1 cellular context compared by ENCODE assay signal in the genomic region with DNA sequence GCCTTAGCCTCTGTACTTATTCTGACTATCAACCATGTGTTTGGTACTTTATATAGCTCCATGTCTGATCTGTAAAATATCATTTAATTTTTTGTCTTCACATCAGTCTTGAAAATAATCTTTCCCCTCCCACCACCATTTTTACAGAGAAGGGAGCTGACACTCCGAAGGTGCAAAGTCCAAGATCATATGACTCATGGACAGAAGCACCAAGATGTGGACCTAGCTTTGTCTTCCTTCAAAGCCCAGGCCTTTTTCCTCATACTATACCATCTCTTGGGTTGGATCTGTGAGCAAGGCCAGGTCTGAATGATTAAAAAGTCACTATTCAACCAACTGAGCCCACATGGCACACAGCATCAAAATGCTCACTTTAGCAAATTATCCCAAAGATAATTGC.
TF ChIP-seq lines count a peak whose summit lies in the region.

No MANE protein-coding gene starts in this region.

TF ChIP-seq in HepG2, 621 proteins besides CTCF, POLR2A, EP300 and RAD21 (continued from another document):
- TF ChIP-seq MAFK (conservative IDR thresholded peaks at IDR 0.05 in 1 of 2, IDR thresholded peaks at IDR 0.05 in 1 of 2; ENCODE audit: low read length in 2 of 2), result no peak
- TF ChIP-seq FOSL1 (CRISPR knock-in tag; IDR thresholded peaks at IDR 0.05; ENCODE audit: borderline replicate concordance), result 0 out of 2 replicates have a peak, but pooled peaks have one; percentile 31
- peak; percentile 81 for TF ChIP-seq FOSL2 (CRISPR knock-in tag; IDR thresholded peaks at IDR 0.05)
- TF ChIP-seq KDM3A (CRISPR knock-in tag; IDR thresholded peaks at IDR 0.05; ENCODE audit: low read depth), result no peak
- TF ChIP-seq HNF4A (CRISPR knock-in tag; IDR thresholded peaks at IDR 0.05), result peak; percentile 45; the same call in 1 of the 2 replicates
- TF ChIP-seq, protein P1, sequence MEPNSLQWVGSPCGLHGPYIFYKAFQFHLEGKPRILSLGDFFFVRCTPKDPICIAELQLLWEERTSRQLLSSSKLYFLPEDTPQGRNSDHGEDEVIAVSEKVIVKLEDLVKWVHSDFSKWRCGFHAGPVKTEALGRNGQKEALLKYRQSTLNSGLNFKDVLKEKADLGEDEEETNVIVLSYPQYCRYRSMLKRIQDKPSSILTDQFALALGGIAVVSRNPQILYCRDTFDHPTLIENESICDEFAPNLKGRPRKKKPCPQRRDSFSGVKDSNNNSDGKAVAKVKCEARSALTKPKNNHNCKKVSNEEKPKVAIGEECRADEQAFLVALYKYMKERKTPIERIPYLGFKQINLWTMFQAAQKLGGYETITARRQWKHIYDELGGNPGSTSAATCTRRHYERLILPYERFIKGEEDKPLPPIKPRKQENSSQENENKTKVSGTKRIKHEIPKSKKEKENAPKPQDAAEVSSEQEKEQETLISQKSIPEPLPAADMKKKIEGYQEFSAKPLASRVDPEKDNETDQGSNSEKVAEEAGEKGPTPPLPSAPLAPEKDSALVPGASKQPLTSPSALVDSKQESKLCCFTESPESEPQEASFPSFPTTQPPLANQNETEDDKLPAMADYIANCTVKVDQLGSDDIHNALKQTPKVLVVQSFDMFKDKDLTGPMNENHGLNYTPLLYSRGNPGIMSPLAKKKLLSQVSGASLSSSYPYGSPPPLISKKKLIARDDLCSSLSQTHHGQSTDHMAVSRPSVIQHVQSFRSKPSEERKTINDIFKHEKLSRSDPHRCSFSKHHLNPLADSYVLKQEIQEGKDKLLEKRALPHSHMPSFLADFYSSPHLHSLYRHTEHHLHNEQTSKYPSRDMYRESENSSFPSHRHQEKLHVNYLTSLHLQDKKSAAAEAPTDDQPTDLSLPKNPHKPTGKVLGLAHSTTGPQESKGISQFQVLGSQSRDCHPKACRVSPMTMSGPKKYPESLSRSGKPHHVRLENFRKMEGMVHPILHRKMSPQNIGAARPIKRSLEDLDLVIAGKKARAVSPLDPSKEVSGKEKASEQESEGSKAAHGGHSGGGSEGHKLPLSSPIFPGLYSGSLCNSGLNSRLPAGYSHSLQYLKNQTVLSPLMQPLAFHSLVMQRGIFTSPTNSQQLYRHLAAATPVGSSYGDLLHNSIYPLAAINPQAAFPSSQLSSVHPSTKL (CRISPR knock-in tag; IDR thresholded peaks at IDR 0.05), result no peak
